In the genomic region with DNA sequence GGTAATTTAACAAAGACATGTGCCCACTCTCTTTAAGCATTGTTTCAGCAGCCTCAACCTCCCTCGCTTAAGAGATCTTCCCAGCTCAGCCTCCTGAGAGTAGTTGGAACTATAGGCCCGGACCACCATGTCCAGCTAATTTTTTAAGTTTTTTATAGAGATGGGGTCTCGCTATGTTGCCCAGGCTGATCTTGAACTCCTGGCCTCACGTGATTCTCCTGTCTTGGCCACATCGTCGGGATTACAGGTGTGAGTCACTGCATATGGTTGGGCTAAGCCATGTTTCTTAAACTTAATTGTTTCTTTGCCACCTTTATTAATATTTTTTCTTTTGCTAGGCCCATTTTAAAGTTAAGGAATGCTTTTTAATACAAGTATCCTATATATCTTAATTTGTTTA, we compare ENCODE assay signal across 36 cellular contexts.
"Had no signal": no experiment of that assay in that cellular context is flagged by ENCODE, and none has a peak within 500 bp of the region (broad histone marks: within the 10 kb centered on the region; RNA-seq: fewer than 3 reads in every experiment).

No MANE protein-coding gene starts in this region.

- H3K27ac Mint-ChIP-seq: activated CD4-positive, alpha-beta memory T cell treated with anti-CD3 and anti-CD28 coated beads, Interleukin-2, amount 10 ng/mL, durations not matched to agents 7 days and 5 days; activated CD4-positive, alpha-beta T cell treated with anti-CD3 and anti-CD28 coated beads for 36 hours; activated CD4-positive, alpha-beta T cell treated with anti-CD3 and anti-CD28 coated beads, Interleukin-2, amount 10 ng/mL, durations not matched to agents 7 days and 5 days; activated CD8-positive, alpha-beta memory T cell treated with anti-CD3 and anti-CD28 coated beads, Interleukin-2, amount 10 ng/mL, durations not matched to agents 7 days and 5 days; activated CD8-positive, alpha-beta T cell treated with anti-CD3 and anti-CD28 coated beads, Interleukin-2, amount 10 ng/mL, durations not matched to agents 7 days and 5 days; activated naive CD4-positive, alpha-beta T cell treated with anti-CD3 and anti-CD28 coated beads, Interleukin-2, amount 10 ng/mL, durations not matched to agents 7 days and 5 days; activated naive CD4-positive, alpha-beta T cell treated with anti-CD3 and anti-CD28 coated beads, Interleukin-2, amount 50 U/mL, for 24 hours; activated naive CD8-positive, alpha-beta T cell; activated naive CD8-positive, alpha-beta T cell treated with anti-CD3 and anti-CD28 coated beads, Interleukin-2, amount 10 ng/mL, durations not matched to agents 7 days and 5 days; activated naive CD8-positive, alpha-beta T cell treated with anti-CD3 and anti-CD28 coated beads, Interleukin-2, amount 50 U/mL, for 24 hours; activated T-cell treated with anti-CD3 and anti-CD28 coated beads, Interleukin-2, amount 50 U/mL, for 24 hours; activated T-helper 2 cell treated with anti-CD3 and anti-CD28 coated beads, Interferon-gamma antibody, Interleukin-2, Interleukin-4, amounts not matched to agents 10 μg/mL and 5 μg/mL and 100 μg/mL, durations not matched to agents 14 hours and 24 hours and 36 hours; brain; T-helper 1 cell treated with Interleukin-12 subunit alpha and Interleukin-12 subunit beta and Interleukin-4 antibody, amounts not matched to agents 30 μg/mL and 1 μg/mL, for 36 hours; T-helper 2 cell treated with Interferon-gamma antibody and Interleukin-4, amounts not matched to agents 5 μg/mL and 100 μg/mL, for 36 hours had no signal

- ATAC-seq: activated CD4-positive, alpha-beta T cell treated with anti-CD3 and anti-CD28 coated beads for 36 hours; activated CD4-positive, CD25-positive, alpha-beta regulatory T cell treated with anti-CD3 and anti-CD28 coated beads, Interleukin-2, amount 50 U/mL, for 24 hours; activated CD8-positive, alpha-beta memory T cell treated with anti-CD3 and anti-CD28 coated beads, Interleukin-2, amount 10 ng/mL, durations not matched to agents 7 days and 5 days; activated CD8-positive, alpha-beta T cell treated with anti-CD3 and anti-CD28 coated beads, Interleukin-2, amount 10 ng/mL, durations not matched to agents 7 days and 5 days; activated naive CD8-positive, alpha-beta T cell treated with anti-CD3 and anti-CD28 coated beads, Interleukin-2, amount 50 U/mL, for 24 hours had no signal

- H3K4me3 ChIP-seq: ascending aorta, cardiac muscle cell had no signal

- H3K36me3 Mint-ChIP-seq: activated naive CD4-positive, alpha-beta T cell treated with anti-CD3 and anti-CD28 coated beads, Interleukin-2, amount 50 U/mL, for 24 hours; activated naive CD8-positive, alpha-beta T cell had no signal

- H3K9me3 Mint-ChIP-seq: activated naive CD4-positive, alpha-beta T cell treated with anti-CD3 and anti-CD28 coated beads, Interleukin-2, amount 50 U/mL, for 24 hours; activated T-cell treated with anti-CD3 and anti-CD28 coated beads, Interleukin-2, amount 50 U/mL, for 24 hours; central memory CD8-positive, alpha-beta T cell had no signal

- H3K27me3 Mint-ChIP-seq: activated CD4-positive, alpha-beta memory T cell treated with anti-CD3 and anti-CD28 coated beads, Interleukin-2, amount 10 ng/mL, durations not matched to agents 7 days and 5 days; activated CD4-positive, alpha-beta T cell treated with anti-CD3 and anti-CD28 coated beads for 36 hours; activated CD4-positive, alpha-beta T cell treated with anti-CD3 and anti-CD28 coated beads, Interleukin-2, amount 10 ng/mL, durations not matched to agents 7 days and 5 days; activated naive CD4-positive, alpha-beta T cell treated with anti-CD3 and anti-CD28 coated beads, Interleukin-2, amount 50 U/mL, for 24 hours; activated naive CD8-positive, alpha-beta T cell; activated T-cell treated with anti-CD3 and anti-CD28 coated beads, Interleukin-2, amount 50 U/mL, for 24 hours; brain had no signal

- H3K27me3 ChIP-seq: ascending aorta, cardiac muscle cell had no signal

- H3K4me1 ChIP-seq: ascending aorta had no signal

- H3K4me3 Mint-ChIP-seq: activated CD4-positive, alpha-beta memory T cell treated with anti-CD3 and anti-CD28 coated beads, Interleukin-2, amount 10 ng/mL, durations not matched to agents 7 days and 5 days; activated CD4-positive, alpha-beta T cell treated with anti-CD3 and anti-CD28 coated beads for 36 hours; activated CD4-positive, alpha-beta T cell treated with anti-CD3 and anti-CD28 coated beads, Interleukin-2, amount 10 ng/mL, durations not matched to agents 7 days and 5 days; activated CD8-positive, alpha-beta memory T cell treated with anti-CD3 and anti-CD28 coated beads, Interleukin-2, amount 10 ng/mL, durations not matched to agents 7 days and 5 days; activated CD8-positive, alpha-beta T cell treated with anti-CD3 and anti-CD28 coated beads, Interleukin-2, amount 10 ng/mL, durations not matched to agents 7 days and 5 days; activated naive CD4-positive, alpha-beta T cell treated with anti-CD3 and anti-CD28 coated beads, Interleukin-2, amount 10 ng/mL, durations not matched to agents 7 days and 5 days; activated naive CD4-positive, alpha-beta T cell treated with anti-CD3 and anti-CD28 coated beads, Interleukin-2, amount 50 U/mL, for 24 hours; activated naive CD8-positive, alpha-beta T cell; activated naive CD8-positive, alpha-beta T cell treated with anti-CD3 and anti-CD28 coated beads, Interleukin-2, amount 10 ng/mL, durations not matched to agents 7 days and 5 days; activated naive CD8-positive, alpha-beta T cell treated with anti-CD3 and anti-CD28 coated beads, Interleukin-2, amount 50 U/mL, for 24 hours; activated T-cell treated with anti-CD3 and anti-CD28 coated beads, Interleukin-2, amount 50 U/mL, for 24 hours; brain; central memory CD8-positive, alpha-beta T cell; T-helper 1 cell treated with Interleukin-12 subunit alpha and Interleukin-12 subunit beta and Interleukin-4 antibody, amounts not matched to agents 30 μg/mL and 1 μg/mL, for 36 hours; T-helper 2 cell treated with Interferon-gamma antibody and Interleukin-4, amounts not matched to agents 5 μg/mL and 100 μg/mL, for 36 hours had no signal

- H3K27ac ChIP-seq: ascending aorta, cardiac muscle cell had no signal

- H3K9me3 ChIP-seq: ascending aorta had no signal

- DNase-seq: activated CD4-positive, alpha-beta memory T cell treated with anti-CD3 and anti-CD28 coated beads, Interleukin-2, amount 10 ng/mL, durations not matched to agents 7 days and 5 days; activated CD4-positive, alpha-beta T cell treated with anti-CD3 and anti-CD28 coated beads for 1 hour; activated CD4-positive, alpha-beta T cell treated with anti-CD3 and anti-CD28 coated beads for 36 hours; activated CD4-positive, alpha-beta T cell treated with anti-CD3 and anti-CD28 coated beads for 48 hours; activated CD4-positive, alpha-beta T cell treated with anti-CD3 and anti-CD28 coated beads, Interleukin-2, amount 10 ng/mL, durations not matched to agents 7 days and 5 days; activated CD4-positive, alpha-beta T cell treated with anti-CD3 and anti-CD28 coated beads, Interleukin-2, amount 50 U/mL, for 48 hours; activated CD4-positive, CD25-positive, alpha-beta regulatory T cell; activated CD8-positive, alpha-beta memory T cell treated with anti-CD3 and anti-CD28 coated beads for 24 hours; activated CD8-positive, alpha-beta memory T cell treated with anti-CD3 and anti-CD28 coated beads, Interleukin-2, amount 10 ng/mL, durations not matched to agents 7 days and 5 days; activated CD8-positive, alpha-beta memory T cell treated with anti-CD3 and anti-CD28 coated beads, Interleukin-2, amount 50 U/mL, for 48 hours; activated CD8-positive, alpha-beta T cell treated with anti-CD3 and anti-CD28 coated beads, Interleukin-2, amount 10 ng/mL, durations not matched to agents 7 days and 5 days; activated effector memory CD4-positive, alpha-beta T cell treated with Interleukin-2 at 50 U/mL for 16 hours; activated gamma-delta T cell; activated naive CD4-positive, alpha-beta T cell treated with anti-CD3 and anti-CD28 coated beads, Interleukin-2, amount 10 ng/mL, durations not matched to agents 7 days and 5 days; activated naive CD4-positive, alpha-beta T cell treated with Interleukin-2 at 50 U/mL for 16 hours; activated naive CD8-positive, alpha-beta T cell treated with anti-CD3 and anti-CD28 coated beads, Interleukin-2, amount 10 ng/mL, durations not matched to agents 7 days and 5 days; activated naive CD8-positive, alpha-beta T cell treated with anti-CD3 and anti-CD28 coated beads, Interleukin-2, amount 50 U/mL, for 24 hours; activated T-cell treated with anti-CD3 and anti-CD28 coated beads, Interleukin-2, amount 50 U/mL, for 24 hours; activated T-cell treated with anti-CD3 and anti-CD28 coated beads, Interleukin-2, amount 50 U/mL, for 48 hours; amygdala; anterior cingulate cortex; caudate nucleus; cerebellar nuclear complex; T-helper 1 cell; T-helper 2 cell; T-helper 9 cell had no signal

- H3K36me3 ChIP-seq: ascending aorta, cardiac muscle cell had no signal
